16 cellular contexts compared by ENCODE assay signal in the genomic region with DNA sequence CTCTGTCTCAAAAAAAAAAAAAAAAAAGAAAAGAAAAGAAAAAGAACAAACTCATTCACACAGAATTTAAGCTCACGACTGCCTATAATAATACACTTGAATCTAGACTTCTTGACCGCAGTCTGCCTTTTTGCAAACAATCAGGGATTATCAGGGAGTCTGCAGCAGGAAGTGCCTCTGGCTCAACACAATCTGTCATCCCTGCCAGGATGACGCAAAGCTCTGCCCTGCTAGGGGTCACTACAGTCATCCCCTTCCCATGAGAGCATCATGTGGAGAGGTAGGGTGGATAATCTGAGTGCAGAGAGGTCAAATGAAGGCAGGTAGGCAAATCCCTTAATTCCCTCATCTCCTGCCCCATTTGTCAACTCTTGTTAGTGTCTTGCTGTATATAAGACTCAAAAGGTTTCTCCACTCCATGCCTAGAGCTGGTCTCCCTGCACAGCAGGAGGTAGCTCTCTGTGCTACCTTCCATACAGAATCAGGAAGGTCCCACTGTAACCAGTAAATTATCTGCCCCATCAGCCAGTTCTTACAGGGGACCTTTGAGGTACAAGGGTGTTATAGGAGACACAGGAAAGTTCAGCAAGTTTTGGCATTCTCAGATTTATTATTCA. TPM values are rescaled to one million over a fixed set of nuclear protein-coding genes. Genes with fewer than 3 reads are reported as not detected.
DNase-seq lines count a peak whose midpoint lies in the region; ATAC-seq and TF ChIP-seq lines count a peak whose summit lies in the region.
"Had no signal": no experiment of that assay in that cellular context is flagged by ENCODE, and none has a peak within 500 bp of the region (broad histone marks: within the 10 kb centered on the region; RNA-seq: fewer than 3 reads in every experiment).

No MANE protein-coding gene starts in this region.

- no peak overlapping the region for H3K27ac ChIP-seq in AG04450 (ENCODE audit: low read depth, low read length)
- H3K27ac ChIP-seq in brain microvascular endothelial cell = peak overlapping the region; percentile 34
- H3K27ac ChIP-seq in right atrium auricular region = no peak overlapping the region
- H3K27ac ChIP-seq in suprapubic skin = no peak overlapping the region
- H3K27ac ChIP-seq: prostate gland had no signal

- peaks cover 6% of the 10 kb centered on the region; the same call in 1 of the 2 replicates for H3K36me3 Mint-ChIP-seq in HFFc6 (ENCODE audit: low read depth)

- in situ Hi-C loops in brain microvascular endothelial cell (cut with HindIII; ENCODE audit: low pct_ligation_motif_present, low sequenced_read_pairs) = no loop called here

- no peaks in the 10 kb centered on the region for H3K9me3 Mint-ChIP-seq in HFFc6
- H3K9me3 Mint-ChIP-seq: stimulated activated naive CD8-positive, alpha-beta T cell treated with anti-CD3 and anti-CD28 coated beads, Interleukin-15, amount 100 ng/mL, for 72 hours had no signal

- H3K4me1 Mint-ChIP-seq in HFFc6 (ENCODE audit: low read depth) = peaks cover 13% of the 10 kb centered on the region; the same call in 1 of the 2 replicates

- no peak overlapping the region for H3K4me3 Mint-ChIP-seq in HFFc6
- H3K4me3 Mint-ChIP-seq: stimulated activated naive CD8-positive, alpha-beta T cell treated with anti-CD3 and anti-CD28 coated beads, Interleukin-15, amount 100 ng/mL, for 72 hours had no signal

- H3K4me3 ChIP-seq in AG04450 (ENCODE audit: low read depth, low read length) (no peak overlapping the region), brain microvascular endothelial cell (ENCODE audit: low read depth, low read length) (no peak overlapping the region), right atrium auricular region (no peak overlapping the region), suprapubic skin (no peak overlapping the region)
- H3K4me3 ChIP-seq: mucosa of descending colon, prostate gland had no signal

- no peak for TF ChIP-seq POLR2A in suprapubic skin (IDR thresholded peaks at IDR 0.05)

- no peaks in the 10 kb centered on the region for H3K27me3 ChIP-seq in AG04450 (ENCODE audit: control insufficient read depth, insufficient read depth, low read length)
- H3K27me3 ChIP-seq in brain microvascular endothelial cell (replicated peaks) = no peaks in the 10 kb centered on the region
- H3K27me3 ChIP-seq in right atrium auricular region = no peaks in the 10 kb centered on the region
- H3K27me3 ChIP-seq in suprapubic skin = no peaks in the 10 kb centered on the region

- H3K27ac Mint-ChIP-seq in HFFc6 = peak overlapping the region; percentile 46; the same call in 1 of the 2 replicates

- H3K4me1 ChIP-seq in right atrium auricular region (no peaks in the 10 kb centered on the region), suprapubic skin (no peaks in the 10 kb centered on the region)
- H3K4me1 ChIP-seq: prostate gland had no signal

- ATAC-seq in GM21619 (IDR thresholded peaks at IDR 0.05; ENCODE audit: unreplicated experiment) = no peak
- ATAC-seq: mucosa of descending colon; stimulated activated naive CD8-positive, alpha-beta T cell treated with anti-CD3 and anti-CD28 coated beads, Interleukin-15, amount 100 ng/mL, for 72 hours had no signal

- 75% methylated on average over 3 of the region's 3 CpGs for WGBS in suprapubic skin

- H3K27me3 Mint-ChIP-seq in HFFc6 (ENCODE audit: insufficient read depth) = no peaks in the 10 kb centered on the region; the same call in 1 of the 2 replicates
- H3K27me3 Mint-ChIP-seq: stimulated activated naive CD8-positive, alpha-beta T cell treated with anti-CD3 and anti-CD28 coated beads, Interleukin-15, amount 100 ng/mL, for 72 hours had no signal

- TF ChIP-seq CTCF in AG04450 (IDR thresholded peaks at IDR 0.05; ENCODE audit: low read depth, low read length) = no peak
- TF ChIP-seq CTCF in HFFc6 (IDR thresholded peaks at IDR 0.05) = no peak
- TF ChIP-seq CTCF in brain microvascular endothelial cell (IDR thresholded peaks at IDR 0.05; ENCODE audit: low read depth, low read length, missing control alignments) = no peak
- TF ChIP-seq CTCF in right atrium auricular region (IDR thresholded peaks at IDR 0.05) = no peak
- TF ChIP-seq CTCF in suprapubic skin (IDR thresholded peaks at IDR 0.05) = no peak

- DNase-seq in AG04450 (ENCODE audit: low read depth, low spot score) (peak; percentile 48), HFFc6 (peak; percentile 31), brain microvascular endothelial cell (peak; percentile 79), right atrium auricular region (ENCODE audit: low spot score) (peak; percentile 74), suprapubic skin (ENCODE audit: low spot score in 2 of 2) (no peak), SHP77 treated with DMSO at 0.1 percent for 48 hours (lab: John Stamatoyannopoulos, UW) (no peak), DMS 273 (lab: John Stamatoyannopoulos, UW; ENCODE audit: unreplicated experiment) (no peak)
- DNase-seq: activated CD4-positive, CD25-positive, alpha-beta regulatory T cell; activated T-cell treated with anti-CD3 and anti-CD28 coated beads, Interleukin-2, amount 50 U/mL, for 1 hour; AML-193; mucosa of descending colon; NCI-H2227 treated with DMSO at 0.1 percent for 48 hours; stimulated activated naive CD8-positive, alpha-beta T cell treated with anti-CD3 and anti-CD28 coated beads, Interleukin-15, amount 100 ng/mL, for 72 hours had no signal

- H3K36me3 ChIP-seq in brain microvascular endothelial cell (replicated peaks) = peaks cover 16% of the 10 kb centered on the region
- peaks cover 24% of the 10 kb centered on the region for H3K36me3 ChIP-seq in right atrium auricular region
- peaks cover 49% of the 10 kb centered on the region for H3K36me3 ChIP-seq in suprapubic skin
- H3K36me3 ChIP-seq: prostate gland had no signal

- CTCF ChIA-PET in AG04450 (lab: Charles Lee) = interaction anchor here (0.7 to 2.2 kb wide), 4 partner anchors 9 to 604 kb away, joined by 5 to 10 read pairs (median 8); no protein-coding TSS in a partner anchor

- no peak for TF ChIP-seq EP300 in suprapubic skin (IDR thresholded peaks at IDR 0.05)

- no peaks in the 10 kb centered on the region for H3K9me3 ChIP-seq in AG04450 (ENCODE audit: control insufficient read depth, insufficient read depth, low read length)
- H3K9me3 ChIP-seq in right atrium auricular region = no peaks in the 10 kb centered on the region
- no peaks in the 10 kb centered on the region for H3K9me3 ChIP-seq in suprapubic skin
- H3K9me3 ChIP-seq: mucosa of descending colon, prostate gland had no signal

- POLR2A ChIA-PET in AG04450 (lab: Yijun Ruan, JAX) = interaction anchor here (0.8 kb wide), 1 partner anchor 41 kb away, joined by 4 read pairs; no protein-coding TSS in a partner anchor

RNA-seq across cellular contexts. Expression of gene UBAP1L, which starts 4.2 kb away (rescaled TPM):
- 0.46 and 0.55 TPM in 2 replicates for polyA plus RNA-seq in AG04450 (2011; rRNA removed)
- polyA minus RNA-seq in AG04450 (2011; rRNA and poly(A)+ RNA removed) = 1.4 TPM in 2 replicates
- 1 to 10 TPM in 1 of 6 experiments, under 1 TPM in 5; 0.43 to 1.4 (median 0.64) TPM for total RNA-seq in HFFc6 (2021; fragmentation: NEBNext Ultra II Directional; extraction: Animal tissue kit (Norgen Biotek cat#: 25700))
- total RNA-seq in right atrium auricular region (1 to 10 TPM in 1 of 2 donors, under 1 TPM in 1; 0.48 to 1.1 TPM), suprapubic skin (10 to 100 TPM in 1 of 4 donors, 1 to 10 TPM in 3; 2.3 to 21.4 (median 5.6) TPM)

RNA-seq across cellular contexts. Expression of gene PDCD7, which starts 22.8 kb away (rescaled TPM):
- polyA plus RNA-seq in AG04450 (2011; rRNA removed) = 15.8 and 18.0 TPM in 2 replicates
- polyA minus RNA-seq in AG04450 (2011; rRNA and poly(A)+ RNA removed) = 16.8 and 17.3 TPM in 2 replicates
- 10 to 100 TPM; 18.5 to 32.1 (median 22.8) TPM for total RNA-seq in HFFc6 (2021; fragmentation: NEBNext Ultra II Directional; extraction: Animal tissue kit (Norgen Biotek cat#: 25700))
- 10 to 100 TPM in 1 of 2 donors, 1 to 10 TPM in 1; 8.9 to 13.3 TPM for total RNA-seq in right atrium auricular region
- total RNA-seq in suprapubic skin = 10 to 100 TPM; 18.1 to 46.3 (median 22.0) TPM

RNA-seq across cellular contexts. Expression of gene KBTBD13, which starts 34.2 kb away (rescaled TPM):
- not detected in 2 replicates for polyA plus RNA-seq in AG04450 (2011; rRNA removed)
- polyA minus RNA-seq in AG04450 (2011; rRNA and poly(A)+ RNA removed) = 0.09 TPM in 1 of 2 replicates, not detected in the other
- not detected for total RNA-seq in HFFc6 (2021; fragmentation: NEBNext Ultra II Directional; extraction: Animal tissue kit (Norgen Biotek cat#: 25700))
- total RNA-seq in right atrium auricular region (1 to 10 TPM; 2.6 to 4.4 TPM), suprapubic skin (not detected)
- total RNA-seq: LHCN-M2 had no signal

RNA-seq across cellular contexts. Expression of gene RASL12, which starts 43.0 kb away (rescaled TPM):
- 11.4 and 13.8 TPM in 2 replicates for polyA plus RNA-seq in AG04450 (2011; rRNA removed)
- polyA minus RNA-seq in AG04450 (2011; rRNA and poly(A)+ RNA removed) = 13.9 and 21.2 TPM in 2 replicates
- not detected for total RNA-seq in HFFc6 (2021; fragmentation: NEBNext Ultra II Directional; extraction: Animal tissue kit (Norgen Biotek cat#: 25700))
- total RNA-seq in right atrium auricular region = 100 to 1,000 TPM in 1 of 2 donors, 10 to 100 TPM in 1; 83.3 to 183 TPM
- 1 to 10 TPM; 4.8 to 9.7 (median 6.7) TPM for total RNA-seq in suprapubic skin
- total RNA-seq: LHCN-M2 had no signal

Comparison
In these comparisons a context has a peak if more than half of its experiments do, and no peak if none do; other contexts are left out.
1. DNase-seq: peak in AG04450 (single experiment), HFFc6 (single experiment), brain microvascular endothelial cell (single experiment) and right atrium auricular region (single experiment); none in suprapubic skin (0 of 2), SHP77 treated with DMSO at 0.1 percent for 48 hours (single experiment) and DMS 273 (single experiment).